In the genomic region with DNA sequence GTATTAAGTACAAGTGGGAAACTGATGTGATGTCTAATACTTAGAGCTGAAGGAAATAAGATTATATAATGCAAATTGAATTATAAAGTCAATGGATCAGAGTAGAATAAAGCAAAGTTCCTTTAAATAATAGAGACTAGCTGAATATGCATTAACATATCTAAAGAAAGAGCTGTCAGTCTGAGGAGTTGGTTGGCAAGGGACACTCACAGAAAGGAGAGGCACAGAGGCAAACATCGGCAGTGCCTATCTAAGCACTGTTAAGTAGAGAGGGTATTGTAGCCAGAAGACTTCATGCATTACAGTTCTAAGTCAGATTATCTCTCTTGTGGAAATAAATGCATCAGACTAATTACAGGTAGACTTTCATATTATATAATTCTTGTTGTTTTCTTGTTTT, we compare ENCODE assay signal across 41 cellular contexts. TPM values are rescaled to one million over a fixed set of nuclear protein-coding genes. Genes with fewer than 3 reads are reported as not detected.
"Had no signal": no experiment of that assay in that cellular context is flagged by ENCODE, and none has a peak within 500 bp of the region (broad histone marks: within the 10 kb centered on the region; RNA-seq: fewer than 3 reads in every experiment).

No MANE protein-coding gene starts in this region.

- H3K4me1 ChIP-seq: adrenal gland, ascending aorta, breast epithelium had no signal

- FAIRE-seq: astrocyte, bronchial epithelial cell had no signal

- H3K36me3 ChIP-seq: adrenal gland, ascending aorta, brain microvascular endothelial cell, breast epithelium, cardiac muscle cell had no signal

- H3K4me1 Mint-ChIP-seq: activated naive CD4-positive, alpha-beta T cell treated with anti-CD3 and anti-CD28 coated beads, Interleukin-2, amount 10 ng/mL, durations not matched to agents 7 days and 5 days; activated naive CD4-positive, alpha-beta T cell treated with anti-CD3 and anti-CD28 coated beads, Interleukin-2, amount 50 U/mL, for 24 hours; activated naive CD8-positive, alpha-beta T cell treated with anti-CD3 and anti-CD28 coated beads, Interleukin-2, amount 10 ng/mL, durations not matched to agents 7 days and 5 days; activated naive CD8-positive, alpha-beta T cell treated with anti-CD3 and anti-CD28 coated beads, Interleukin-2, amount 50 U/mL, for 24 hours; activated T-helper 17 cell treated with anti-CD3 and anti-CD28 coated beads, Interleukin-2, amount 50 U/mL, for 72 hours; central memory CD8-positive, alpha-beta T cell had no signal

- H3K4me3 ChIP-seq: adrenal gland, ascending aorta, body of pancreas, breast epithelium, cardiac muscle cell had no signal

- H3K36me3 Mint-ChIP-seq: activated naive CD4-positive, alpha-beta T cell treated with anti-CD3 and anti-CD28 coated beads, Interleukin-2, amount 10 ng/mL, durations not matched to agents 7 days and 5 days; activated naive CD8-positive, alpha-beta T cell treated with anti-CD3 and anti-CD28 coated beads, Interleukin-2, amount 10 ng/mL, durations not matched to agents 7 days and 5 days; brain had no signal

- H3K27ac ChIP-seq: adrenal gland, ascending aorta, body of pancreas, brain microvascular endothelial cell, breast epithelium, cardiac muscle cell had no signal

- H3K27ac Mint-ChIP-seq: activated naive CD4-positive, alpha-beta T cell treated with anti-CD3 and anti-CD28 coated beads for 36 hours; activated naive CD4-positive, alpha-beta T cell treated with anti-CD3 and anti-CD28 coated beads, Interleukin-2, amount 10 ng/mL, durations not matched to agents 7 days and 5 days; activated naive CD4-positive, alpha-beta T cell treated with anti-CD3 and anti-CD28 coated beads, Interleukin-2, amount 50 U/mL, for 24 hours; activated naive CD4-positive, alpha-beta T cell treated with anti-CD3 and anti-CD28 coated beads, Interleukin-2, amount 50 U/mL, for 72 hours; activated naive CD8-positive, alpha-beta T cell; activated naive CD8-positive, alpha-beta T cell treated with anti-CD3 and anti-CD28 coated beads, Interleukin-2, amount 10 ng/mL, durations not matched to agents 7 days and 5 days; activated naive CD8-positive, alpha-beta T cell treated with anti-CD3 and anti-CD28 coated beads, Interleukin-2, amount 50 U/mL, for 24 hours; activated T-cell treated with anti-CD3 and anti-CD28 coated beads, Interleukin-2, amount 50 U/mL, for 24 hours; activated T-cell treated with anti-CD3 and anti-CD28 coated beads, Interleukin-2, amount 50 U/mL, for 72 hours; activated T-helper 1 cell treated with anti-CD3 and anti-CD28 coated beads, Interleukin-12 subunit alpha, Interleukin-12 subunit beta, Interleukin-2, Interleukin-4 antibody, amounts not matched to agents 30 ng/mL and 10 ng/mL and 1 ng/mL, durations not matched to agents 14 hours and 24 hours and 36 hours; activated T-helper 17 cell treated with anti-CD3 and anti-CD28 coated beads, Interleukin-2, amount 50 U/mL, for 72 hours; activated T-helper 2 cell treated with anti-CD3 and anti-CD28 coated beads, Interferon-gamma antibody, Interleukin-2, Interleukin-4, amounts not matched to agents 10 μg/mL and 5 μg/mL and 100 μg/mL, durations not matched to agents 14 hours and 24 hours and 36 hours; brain had no signal

- H3K9me3 Mint-ChIP-seq: activated naive CD4-positive, alpha-beta T cell treated with anti-CD3 and anti-CD28 coated beads, Interleukin-2, amount 50 U/mL, for 24 hours; activated naive CD4-positive, alpha-beta T cell treated with anti-CD3 and anti-CD28 coated beads, Interleukin-2, amount 50 U/mL, for 72 hours; activated naive CD8-positive, alpha-beta T cell treated with anti-CD3 and anti-CD28 coated beads, Interleukin-2, amount 50 U/mL, for 24 hours; activated T-helper 1 cell treated with anti-CD3 and anti-CD28 coated beads, Interleukin-12 subunit alpha, Interleukin-12 subunit beta, Interleukin-2, Interleukin-4 antibody, amounts not matched to agents 30 ng/mL and 10 ng/mL and 1 ng/mL, durations not matched to agents 14 hours and 24 hours and 36 hours; activated T-helper 17 cell treated with anti-CD3 and anti-CD28 coated beads, Interleukin-2, amount 50 U/mL, for 72 hours; activated T-helper 2 cell treated with anti-CD3 and anti-CD28 coated beads, Interferon-gamma antibody, Interleukin-2, Interleukin-4, amounts not matched to agents 10 μg/mL and 5 μg/mL and 100 μg/mL, durations not matched to agents 14 hours and 24 hours and 36 hours had no signal

- ATAC-seq: activated naive CD4-positive, alpha-beta T cell treated with anti-CD3 and anti-CD28 coated beads, Interleukin-2, amount 50 U/mL, for 72 hours; activated naive CD8-positive, alpha-beta T cell treated with anti-CD3 and anti-CD28 coated beads, Interleukin-2, amount 50 U/mL, for 24 hours; activated T-cell treated with anti-CD3 and anti-CD28 coated beads, Interleukin-2, amount 50 U/mL, for 4 hours; activated T-cell treated with anti-CD3 and anti-CD28 coated beads, Interleukin-2, amount 50 U/mL, for 72 hours; activated T-helper 17 cell treated with anti-CD3 and anti-CD28 coated beads, Interleukin-2, amount 50 U/mL, for 72 hours; body of pancreas had no signal

- H3K27me3 ChIP-seq: adrenal gland, ascending aorta, body of pancreas, brain microvascular endothelial cell, breast epithelium, cardiac muscle cell had no signal

- H3K9me3 ChIP-seq: adrenal gland, body of pancreas had no signal

- H3K4me3 Mint-ChIP-seq: activated naive CD4-positive, alpha-beta T cell treated with anti-CD3 and anti-CD28 coated beads for 36 hours; activated naive CD4-positive, alpha-beta T cell treated with anti-CD3 and anti-CD28 coated beads, Interleukin-2, amount 10 ng/mL, durations not matched to agents 7 days and 5 days; activated naive CD4-positive, alpha-beta T cell treated with anti-CD3 and anti-CD28 coated beads, Interleukin-2, amount 50 U/mL, for 24 hours; activated naive CD8-positive, alpha-beta T cell; activated naive CD8-positive, alpha-beta T cell treated with anti-CD3 and anti-CD28 coated beads, Interleukin-2, amount 10 ng/mL, durations not matched to agents 7 days and 5 days; activated naive CD8-positive, alpha-beta T cell treated with anti-CD3 and anti-CD28 coated beads, Interleukin-2, amount 50 U/mL, for 24 hours; activated T-cell treated with anti-CD3 and anti-CD28 coated beads, Interleukin-2, amount 50 U/mL, for 24 hours; activated T-cell treated with anti-CD3 and anti-CD28 coated beads, Interleukin-2, amount 50 U/mL, for 4 hours; activated T-cell treated with anti-CD3 and anti-CD28 coated beads, Interleukin-2, amount 50 U/mL, for 72 hours; activated T-helper 1 cell treated with anti-CD3 and anti-CD28 coated beads, Interleukin-12 subunit alpha, Interleukin-12 subunit beta, Interleukin-2, Interleukin-4 antibody, amounts not matched to agents 30 ng/mL and 10 ng/mL and 1 ng/mL, durations not matched to agents 14 hours and 24 hours and 36 hours; activated T-helper 17 cell treated with anti-CD3 and anti-CD28 coated beads, Interleukin-2, amount 50 U/mL, for 72 hours; brain; central memory CD8-positive, alpha-beta T cell had no signal

- DNase-seq: activated effector memory CD4-positive, alpha-beta T cell treated with anti-CD3 and anti-CD28 coated beads, Interleukin-2, amount 50 U/mL, for 16 hours; activated effector memory CD4-positive, alpha-beta T cell treated with Interleukin-2 at 50 U/mL for 16 hours; activated gamma-delta T cell; activated gamma-delta T cell treated with Interleukin-2 at 50 U/mL for 16 hours; activated naive CD4-positive, alpha-beta T cell; activated naive CD4-positive, alpha-beta T cell treated with anti-CD3 and anti-CD28 coated beads for 36 hours; activated naive CD4-positive, alpha-beta T cell treated with anti-CD3 and anti-CD28 coated beads, Interleukin-2, amount 10 ng/mL, durations not matched to agents 7 days and 5 days; activated naive CD4-positive, alpha-beta T cell treated with anti-CD3 and anti-CD28 coated beads, Interleukin-2, amount 50 U/mL, for 16 hours; activated naive CD4-positive, alpha-beta T cell treated with Interleukin-2 at 50 U/mL for 16 hours; activated naive CD8-positive, alpha-beta T cell treated with anti-CD3 and anti-CD28 coated beads, Interleukin-2, amount 10 ng/mL, durations not matched to agents 7 days and 5 days; activated naive CD8-positive, alpha-beta T cell treated with anti-CD3 and anti-CD28 coated beads, Interleukin-2, amount 50 U/mL, for 24 hours; activated T-cell treated with anti-CD3 and anti-CD28 coated beads, Interleukin-2, amount 50 U/mL, for 1 hour; activated T-cell treated with anti-CD3 and anti-CD28 coated beads, Interleukin-2, amount 50 U/mL, for 24 hours; activated T-cell treated with anti-CD3 and anti-CD28 coated beads, Interleukin-2, amount 50 U/mL, for 4 hours; activated T-cell treated with anti-CD3 and anti-CD28 coated beads, Interleukin-2, amount 50 U/mL, for 48 hours; activated T-cell treated with anti-CD3 and anti-CD28 coated beads, Interleukin-2, amount 50 U/mL, for 72 hours; adrenal gland; amniotic stem cell; amygdala; anterior cingulate cortex; aorta; body of pancreas; brain microvascular endothelial cell; caudate nucleus; central memory CD4-positive, alpha-beta T cell; cerebellar nuclear complex had no signal

RNA-seq across cellular contexts. Expression of a gene that starts 16.6 kb away (rescaled TPM):
- total RNA-seq: activated naive CD4-positive, alpha-beta T cell treated with anti-CD3 and anti-CD28 coated beads for 36 hours; activated naive CD4-positive, alpha-beta T cell treated with anti-CD3 and anti-CD28 coated beads, Interleukin-2, amount 50 U/mL, for 72 hours; activated naive CD8-positive, alpha-beta T cell treated with anti-CD3 and anti-CD28 coated beads, Interleukin-2, amount 10 ng/mL, durations not matched to agents 7 days and 5 days; activated T-cell treated with anti-CD3 and anti-CD28 coated beads, Interleukin-2, amount 50 U/mL, for 72 hours; activated T-helper 1 cell treated with anti-CD3 and anti-CD28 coated beads, Interleukin-12 subunit alpha, Interleukin-12 subunit beta, Interleukin-2, Interleukin-4 antibody, amounts not matched to agents 30 ng/mL and 10 ng/mL and 1 ng/mL, durations not matched to agents 14 hours and 24 hours and 36 hours; activated T-helper 17 cell treated with anti-CD3 and anti-CD28 coated beads, Interleukin-2, amount 50 U/mL, for 72 hours; activated T-helper 2 cell treated with anti-CD3 and anti-CD28 coated beads, Interferon-gamma antibody, Interleukin-2, Interleukin-4, amounts not matched to agents 10 μg/mL and 5 μg/mL and 100 μg/mL, durations not matched to agents 14 hours and 24 hours and 36 hours; aorta; ascending aorta; bronchial epithelial cell; cardiac septum; chondrocyte had no signal
- polyA plus RNA-seq: aorta had no signal
